Comparison of ENCODE assay signal across 8 cellular contexts in the genomic region with DNA sequence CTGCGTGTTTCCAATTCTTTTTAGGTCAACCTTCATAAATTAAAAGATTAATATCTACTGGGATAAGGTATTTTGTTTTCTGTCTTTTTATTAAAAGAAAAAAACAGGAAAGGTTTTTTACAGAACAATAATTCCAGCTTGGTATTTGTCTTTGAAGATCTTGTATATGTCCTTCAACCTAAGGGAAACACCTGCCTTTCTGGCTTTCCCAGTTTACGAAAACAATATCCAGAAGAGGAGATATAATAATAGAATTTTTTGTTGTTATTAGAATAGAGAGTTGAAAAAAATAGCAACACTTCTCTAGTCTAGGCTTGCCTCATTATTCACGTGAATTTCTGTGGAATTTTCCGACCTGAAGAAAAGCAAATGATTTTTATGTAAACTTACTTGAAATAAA.
"Had no signal": no experiment of that assay in that cellular context is flagged by ENCODE, and none has a peak within 500 bp of the region (broad histone marks: within the 10 kb centered on the region; RNA-seq: fewer than 3 reads in every experiment).

No MANE protein-coding gene starts in this region.

- DNase-seq: GDM1, GF-D8 had no signal

- ATAC-seq: GM12878 had no signal

- FAIRE-seq: G401.6, GM12878, GM12891, GM12892, GM18507, GM19239 had no signal

- H3K4me3 ChIP-seq: GM12878 had no signal
